16 cellular contexts compared by ENCODE assay signal in the genomic region with DNA sequence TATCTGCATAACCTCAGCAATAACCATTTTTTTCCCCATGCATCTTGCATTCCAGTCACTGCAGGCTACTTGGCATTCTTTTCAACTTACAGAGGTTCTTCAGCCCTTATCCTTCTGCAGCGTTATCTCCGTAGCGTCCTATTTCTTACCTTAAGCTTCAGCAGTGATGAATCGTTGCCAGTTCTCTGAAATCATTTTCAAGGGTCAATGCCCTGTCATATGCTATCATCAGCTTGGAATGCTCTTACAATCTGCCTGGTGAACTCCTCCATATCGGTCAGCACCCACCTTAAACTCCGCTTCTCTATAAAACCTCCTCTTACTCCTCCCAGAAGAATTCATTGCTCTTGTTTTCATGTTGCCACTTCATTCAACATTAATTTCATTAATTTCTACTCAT.
DNase-seq lines count a peak whose midpoint lies in the region; ATAC-seq and TF ChIP-seq lines count a peak whose summit lies in the region.
"Had no signal": no experiment of that assay in that cellular context is flagged by ENCODE, and none has a peak within 500 bp of the region (broad histone marks: within the 10 kb centered on the region; RNA-seq: fewer than 3 reads in every experiment).

No MANE protein-coding gene starts in this region.

- H3K36me3 ChIP-seq in GM23338 (ENCODE audit: insufficient read depth): no peaks in the 10 kb centered on the region
- H3K36me3 ChIP-seq: adrenal gland, spleen had no signal

- no peaks in the 10 kb centered on the region for H3F3A ChIP-seq in GM23338 (replicated peaks; ENCODE audit: low read depth)

- no peaks in the 10 kb centered on the region for H3K36me3 Mint-ChIP-seq in GM23338 (ENCODE audit: low read depth)

- H3K4me2 ChIP-seq in GM23338: no peak overlapping the region

- in situ Hi-C loops in ACHN (cut with HindIII; ENCODE audit: low pct_ligation_motif_present, low pct_unique_long_range_greater_than_20kb, low sequenced_read_pairs): no loop called here
- in situ Hi-C loops in G401 (cut with HindIII; ENCODE audit: low sequenced_read_pairs): no loop called here

- TF ChIP-seq CTCF in GM23338 (conservative IDR thresholded peaks at IDR 0.05; ENCODE audit: low read depth in 2 of 2): no peak

- peaks cover 26% of the 10 kb centered on the region for H3K4me1 Mint-ChIP-seq in GM23338

- H3K27me3 Mint-ChIP-seq in GM23338 (ENCODE audit: insufficient read depth, low read depth, poor library complexity): no peaks in the 10 kb centered on the region

- no peaks in the 10 kb centered on the region for H4K20me1 ChIP-seq in GM23338 (replicated peaks; ENCODE audit: insufficient read depth)

- no peaks in the 10 kb centered on the region for H3K9me2 ChIP-seq in GM23338 (ENCODE audit: insufficient read depth)

- DNase-seq in ACHN (peak; percentile 91), GM23338 (ENCODE audit: low spot score) (no peak), T1000 (lab: John Stamatoyannopoulos, UW) (peak; percentile 24), left kidney (ENCODE audit: low read depth, low spot score) (peak; percentile 34), G401 (ENCODE audit: low spot score) (no peak), globus pallidus (ENCODE audit: low spot score) (no peak), NCI-H1105 treated with DMSO at 0.1 percent for 48 hours (lab: John Stamatoyannopoulos, UW) (no peak)
- DNase-seq: DMS53, dorsolateral prefrontal cortex, NCI-H2227 treated with DMSO at 0.1 percent for 48 hours, occipital lobe, spleen, substantia nigra, SW 1271 had no signal

- ATAC-seq in GM23338 (peak; percentile 29; the same call in 1 of the 3 replicates), GM21786 (IDR thresholded peaks at IDR 0.05; ENCODE audit: unreplicated experiment) (no peak)

- H3K27ac ChIP-seq in GM23338 (ENCODE audit: low read depth): no peak overlapping the region
- H3K27ac ChIP-seq: adrenal gland, dorsolateral prefrontal cortex, spleen had no signal

- H3K4me1 ChIP-seq in GM23338 (ENCODE audit: insufficient read depth): peaks cover 17% of the 10 kb centered on the region

- no peaks in the 10 kb centered on the region for H3K9me3 Mint-ChIP-seq in GM23338

- H3K4me3 ChIP-seq in GM23338: no peak overlapping the region
- H3K4me3 ChIP-seq: adrenal gland, dorsolateral prefrontal cortex, spleen had no signal

- H3K79me2 ChIP-seq in GM23338 (replicated peaks; ENCODE audit: insufficient read depth): no peaks in the 10 kb centered on the region

- no peak overlapping the region for H3K4me3 Mint-ChIP-seq in GM23338

- H2AFZ ChIP-seq in GM23338: no peak overlapping the region

- no peak overlapping the region for H3K27ac Mint-ChIP-seq in GM23338

- H3K27me3 ChIP-seq in GM23338 (ENCODE audit: insufficient read depth): no peaks in the 10 kb centered on the region
- H3K27me3 ChIP-seq: adrenal gland, spleen had no signal

TF ChIP-seq in GM23338, 12 proteins besides CTCF, POLR2A, EP300 and RAD21 (continues in another document):
- TF ChIP-seq EZH2phosphoT487 (IDR thresholded peaks at IDR 0.05; ENCODE audit: unreplicated experiment) (no peak), JUNB (IDR thresholded peaks at IDR 0.05; ENCODE audit: unreplicated experiment) (no peak), STAT1 (IDR thresholded peaks at IDR 0.05; ENCODE audit: unreplicated experiment) (no peak), NANOG (IDR thresholded peaks at IDR 0.05; ENCODE audit: borderline replicate concordance) (no peak), ZNF331 (CRISPR knock-in tag; IDR thresholded peaks at IDR 0.05; ENCODE audit: low read depth) (no peak), REST (IDR thresholded peaks at IDR 0.05; ENCODE audit: unreplicated experiment) (no peak), ZNF114 (CRISPR knock-in tag; IDR thresholded peaks at IDR 0.05) (no peak)
- TF ChIP-seq, protein P1, sequence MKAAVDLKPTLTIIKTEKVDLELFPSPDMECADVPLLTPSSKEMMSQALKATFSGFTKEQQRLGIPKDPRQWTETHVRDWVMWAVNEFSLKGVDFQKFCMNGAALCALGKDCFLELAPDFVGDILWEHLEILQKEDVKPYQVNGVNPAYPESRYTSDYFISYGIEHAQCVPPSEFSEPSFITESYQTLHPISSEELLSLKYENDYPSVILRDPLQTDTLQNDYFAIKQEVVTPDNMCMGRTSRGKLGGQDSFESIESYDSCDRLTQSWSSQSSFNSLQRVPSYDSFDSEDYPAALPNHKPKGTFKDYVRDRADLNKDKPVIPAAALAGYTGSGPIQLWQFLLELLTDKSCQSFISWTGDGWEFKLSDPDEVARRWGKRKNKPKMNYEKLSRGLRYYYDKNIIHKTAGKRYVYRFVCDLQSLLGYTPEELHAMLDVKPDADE (IDR thresholded peaks at IDR 0.05): no peak

Comparison
In these comparisons a context has a peak if more than half of its experiments do, and no peak if none do; other contexts are left out.
1. DNase-seq: peak in ACHN (single experiment), T1000 (single experiment) and left kidney (single experiment); none in GM23338 (single experiment), G401 (single experiment), globus pallidus (single experiment) and NCI-H1105 treated with DMSO at 0.1 percent for 48 hours (single experiment).